21 cellular contexts compared by ENCODE assay signal in genomic region chr17:64368277-64368676, GRCh38. TPM values are rescaled to one million over a fixed set of nuclear protein-coding genes. Genes with fewer than 3 reads are reported as not detected.
"Had no signal": no experiment of that assay in that cellular context is flagged by ENCODE, and none has a peak within 500 bp of the region (broad histone marks: within the 10 kb centered on the region; RNA-seq: fewer than 3 reads in every experiment).

No MANE protein-coding gene starts in this region.

- H3K27me3 ChIP-seq: ovary, right atrium auricular region, stomach, transverse colon had no signal

- H3K36me3 ChIP-seq: ovary, thoracic aorta, transverse colon had no signal

- H3K4me3 ChIP-seq: mucosa of descending colon, ovary, right atrium auricular region, stomach, thoracic aorta, transverse colon had no signal

- DNase-seq: dermis blood vessel endothelial cell; erythroblast; foreskin keratinocyte; head of caudate nucleus; hippocampal formation; left colon; mammary epithelial cell; mucosa of descending colon; natural killer cell; nucleus accumbens; small intestine; stimulated activated CD4-positive, alpha-beta T cell treated with anti-CD3 and anti-CD28 coated beads, Interleukin-12 subunit alpha, Interleukin-12 subunit beta, amount 100 ng/mL, for 4 hours; stimulated activated naive CD4-positive, alpha-beta T cell; stomach; substantia nigra; transverse colon had no signal

- H3K9me3 ChIP-seq: mucosa of descending colon, ovary, right atrium auricular region, stomach, thoracic aorta, transverse colon had no signal

- ATAC-seq: foreskin keratinocyte, left colon, mucosa of descending colon, natural killer cell had no signal

- FAIRE-seq: colon, endothelial cell of umbilical vein, small intestine had no signal

- H3K4me1 ChIP-seq: foreskin keratinocyte, right atrium auricular region, stomach, transverse colon had no signal

- H3K27ac ChIP-seq: foreskin keratinocyte, ovary, right atrium auricular region, stomach, thoracic aorta, transverse colon had no signal

RNA-seq across cellular contexts. Expression of gene PECAM1, which starts 22.4 kb away (rescaled TPM):
- total RNA-seq: foreskin keratinocyte had no signal
- polyA plus RNA-seq: foreskin keratinocyte had no signal
